In genomic region chr1:63797056-63797726, GRCh38 we compare ENCODE assay signal across 22 cellular contexts. TPM values are rescaled to one million over a fixed set of nuclear protein-coding genes. Genes with fewer than 3 reads are reported as not detected.
DNase-seq lines count a peak whose midpoint lies in the region; TF ChIP-seq lines count a peak whose summit lies in the region.
"Had no signal": no experiment of that assay in that cellular context is flagged by ENCODE, and none has a peak within 500 bp of the region (broad histone marks: within the 10 kb centered on the region; RNA-seq: fewer than 3 reads in every experiment).

No MANE protein-coding gene starts in this region.

- H3K4me3 Mint-ChIP-seq in progenitor cell of endocrine pancreas (ENCODE audit: low read depth): no peak overlapping the region
- H3K4me3 Mint-ChIP-seq: activated CD8-positive, alpha-beta T cell treated with anti-CD3 and anti-CD28 coated beads, Interleukin-2, amount 10 ng/mL, durations not matched to agents 7 days and 5 days; activated T-cell treated with anti-CD3 and anti-CD28 coated beads, Interleukin-2, amount 50 U/mL, for 24 hours; nephron progenitor cell; stimulated activated naive CD8-positive, alpha-beta T cell treated with anti-CD3 and anti-CD28 coated beads, Interleukin-15, Interleukin-2, amounts not matched to agents 100 ng/mL and 50 ng/mL, for 24 hours had no signal

- CTCF ChIA-PET in HEK293T (lab: Yijun Ruan, JAX): no interaction called here

- peak overlapping the region; percentile 22 for H3K27ac Mint-ChIP-seq in progenitor cell of endocrine pancreas
- H3K27ac Mint-ChIP-seq: activated CD8-positive, alpha-beta T cell treated with anti-CD3 and anti-CD28 coated beads, Interleukin-2, amount 10 ng/mL, durations not matched to agents 7 days and 5 days; activated T-cell treated with anti-CD3 and anti-CD28 coated beads, Interleukin-2, amount 50 U/mL, for 24 hours; nephron progenitor cell; stimulated activated naive CD8-positive, alpha-beta T cell treated with anti-CD3 and anti-CD28 coated beads, Interleukin-15, Interleukin-2, amounts not matched to agents 100 ng/mL and 50 ng/mL, for 24 hours had no signal

- no peaks in the 10 kb centered on the region for H3K36me3 Mint-ChIP-seq in progenitor cell of endocrine pancreas (ENCODE audit: insufficient read depth)

- no peaks in the 10 kb centered on the region for H3K9me3 Mint-ChIP-seq in progenitor cell of endocrine pancreas (ENCODE audit: low read depth)
- H3K9me3 Mint-ChIP-seq: activated T-cell treated with anti-CD3 and anti-CD28 coated beads, Interleukin-2, amount 50 U/mL, for 24 hours; nephron progenitor cell; stimulated activated naive CD8-positive, alpha-beta T cell treated with anti-CD3 and anti-CD28 coated beads, Interleukin-15, Interleukin-2, amounts not matched to agents 100 ng/mL and 50 ng/mL, for 24 hours had no signal

- no peak overlapping the region for H3K4me3 ChIP-seq in coronary artery
- H3K4me3 ChIP-seq: skin epidermis, tibial nerve had no signal

- POLR2A ChIA-PET in HEK293T (lab: Yijun Ruan, JAX): no interaction called here

- H3K4me1 Mint-ChIP-seq in progenitor cell of endocrine pancreas (ENCODE audit: low read depth): peaks cover 35% of the 10 kb centered on the region

- no peak overlapping the region for H3K27ac ChIP-seq in coronary artery
- H3K27ac ChIP-seq: skin epidermis, tibial nerve had no signal

- H3K27me3 Mint-ChIP-seq in progenitor cell of endocrine pancreas: no peaks in the 10 kb centered on the region

- no peak for TF ChIP-seq CTCF in coronary artery (IDR thresholded peaks at IDR 0.05)
- TF ChIP-seq CTCF in progenitor cell of endocrine pancreas (IDR thresholded peaks at IDR 0.05; ENCODE audit: unreplicated experiment): no peak

- DNase-seq in Daoy (ENCODE audit: low read depth): peak; percentile 71
- peak; percentile 76 for DNase-seq in M059J (ENCODE audit: low read depth)
- DNase-seq in coronary artery (ENCODE audit: low spot score): peak; percentile 46
- DNase-seq in progenitor cell of endocrine pancreas (ENCODE audit: low spot score, unreplicated experiment): no peak
- no peak for DNase-seq in HEK293T (ENCODE audit: extremely low spot score)
- DNase-seq in activated effector memory CD4-positive, alpha-beta T cell treated with Interleukin-2 at 50 U/mL for 16 hours: no peak
- no peak for DNase-seq in NCI-H1436 treated with DMSO at 0.1 percent for 48 hours (lab: John Stamatoyannopoulos, UW)
- DNase-seq: activated CD4-positive, CD25-positive, alpha-beta regulatory T cell treated with anti-CD3 and anti-CD28 coated beads, Interleukin-2, amount 50 U/mL, for 72 hours; activated CD8-positive, alpha-beta T cell treated with anti-CD3 and anti-CD28 coated beads, Interleukin-2, amount 10 ng/mL, durations not matched to agents 7 days and 5 days; activated naive CD4-positive, alpha-beta T cell treated with Interleukin-2 at 50 U/mL for 16 hours; activated T-cell treated with anti-CD3 and anti-CD28 coated beads, Interleukin-2, amount 50 U/mL, for 24 hours; cerebellar nuclear complex; effector CD4-positive, alpha-beta T cell; left cardiac atrium; NCI-H187 treated with DMSO at 0.1 percent for 48 hours; NCI-H446 treated with DMSO at 0.1 percent for 48 hours; nephron progenitor cell; stimulated activated CD4-positive, alpha-beta T cell treated with anti-CD3 and anti-CD28 coated beads, Interleukin-4, amount 100 ng/mL, for 1 hour; T1000 had no signal

TF ChIP-seq in HEK293T, 16 proteins besides CTCF, POLR2A, EP300 and RAD21:
- no peak for TF ChIP-seq SP1 (IDR thresholded peaks at IDR 0.05)
- no peak for TF ChIP-seq PKNOX1 (IDR thresholded peaks at IDR 0.05)
- TF ChIP-seq BHLHE40 (IDR thresholded peaks at IDR 0.05; ENCODE audit: borderline replicate concordance): no peak
- no peak for TF ChIP-seq ZNF384 (IDR thresholded peaks at IDR 0.05)
- no peak for TF ChIP-seq ARNT (IDR thresholded peaks at IDR 0.05)
- TF ChIP-seq FOXK2 (IDR thresholded peaks at IDR 0.05): no peak
- no peak for TF ChIP-seq FOXM1 (IDR thresholded peaks at IDR 0.05; ENCODE audit: borderline replicate concordance)
- TF ChIP-seq FOXA1 (IDR thresholded peaks at IDR 0.05): no peak

RNA-seq across cellular contexts. Expression of gene ROR1, which starts 23.4 kb away (rescaled TPM):
- total RNA-seq in Daoy (2014; rRNA removed; shearing (Covaris generic)): 13.2 and 17.4 TPM in 2 replicates
- total RNA-seq in M059J (2014; rRNA removed; shearing (Covaris generic)): 1.1 and 2.5 TPM in 2 replicates
- 61.3 and 63.8 TPM in 2 replicates for total RNA-seq in progenitor cell of endocrine pancreas
- total RNA-seq: activated CD8-positive, alpha-beta T cell treated with anti-CD3 and anti-CD28 coated beads, Interleukin-2, amount 10 ng/mL, durations not matched to agents 7 days and 5 days had no signal

Comparison
In these comparisons a context has a peak if more than half of its experiments do, and no peak if none do; other contexts are left out.
1. DNase-seq: peak in Daoy (single experiment), M059J (single experiment) and coronary artery (single experiment); none in progenitor cell of endocrine pancreas (single experiment), HEK293T (single experiment), activated effector memory CD4-positive, alpha-beta T cell treated with Interleukin-2 at 50 U/mL for 16 hours (single experiment) and NCI-H1436 treated with DMSO at 0.1 percent for 48 hours (single experiment).